Comparison of ENCODE assay signal across 10 cellular contexts in genomic region chr4:147942729-147943128, GRCh38.
A peak's percentile ranks its signal among the peaks of the same experiment; 100 is the strongest.
DNase-seq lines count a peak whose midpoint lies in the region; ATAC-seq and FAIRE-seq lines count a peak whose summit lies in the region.
"Had no signal": no experiment of that assay in that cellular context is flagged by ENCODE, and none has a peak within 500 bp of the region (broad histone marks: within the 10 kb centered on the region; RNA-seq: fewer than 3 reads in every experiment).

No MANE protein-coding gene starts in this region.

- intact Hi-C loops in activated naive CD4-positive, alpha-beta T cell treated with anti-CD3 and anti-CD28 coated beads for 36 hours (cut with micrococcal nuclease): no loop called here

- H3K4me3 Mint-ChIP-seq in activated naive CD4-positive, alpha-beta T cell treated with anti-CD3 and anti-CD28 coated beads for 36 hours: no peak overlapping the region

- CTCF ChIA-PET in activated naive CD4-positive, alpha-beta T cell treated with anti-CD3 and anti-CD28 coated beads for 36 hours (lab: Charles Lee): no interaction called here

- H3K36me3 Mint-ChIP-seq in activated naive CD4-positive, alpha-beta T cell treated with anti-CD3 and anti-CD28 coated beads for 36 hours (ENCODE audit: low read depth): peaks cover 5% of the 10 kb centered on the region

- ATAC-seq in GM21381 (IDR thresholded peaks at IDR 0.05; ENCODE audit: unreplicated experiment) (peak; percentile 40), HG03196 (IDR thresholded peaks at IDR 0.05; ENCODE audit: unreplicated experiment) (peak; percentile 34)

- no peak overlapping the region for H3K27ac Mint-ChIP-seq in activated naive CD4-positive, alpha-beta T cell treated with anti-CD3 and anti-CD28 coated beads for 36 hours

- H3K9me3 Mint-ChIP-seq in activated naive CD4-positive, alpha-beta T cell treated with anti-CD3 and anti-CD28 coated beads for 36 hours: no peaks in the 10 kb centered on the region

- peak; percentile 51 for FAIRE-seq in endometrium (lab: Jason Lieb, UNC)
- FAIRE-seq: colon had no signal

- H3K27me3 Mint-ChIP-seq in activated naive CD4-positive, alpha-beta T cell treated with anti-CD3 and anti-CD28 coated beads for 36 hours (ENCODE audit: low read depth): no peaks in the 10 kb centered on the region

- peaks cover 10% of the 10 kb centered on the region for H3K4me1 Mint-ChIP-seq in activated naive CD4-positive, alpha-beta T cell treated with anti-CD3 and anti-CD28 coated beads for 36 hours (ENCODE audit: low read depth)

- DNase-seq in EH (ENCODE audit: low read depth) (peak; percentile 30), NCI-H2107 (lab: John Stamatoyannopoulos, UW) (no peak), RPMI8226 (no peak)
- DNase-seq in activated naive CD4-positive, alpha-beta T cell treated with anti-CD3 and anti-CD28 coated beads for 36 hours: no peak
- no peak for DNase-seq in stimulated activated CD4-positive, alpha-beta T cell treated with anti-CD3 and anti-CD28 coated beads, Interleukin-4, amount 100 ng/mL, for 24 hours
- DNase-seq: midbrain had no signal
